In genomic region chr6:138520463-138520862, GRCh38 we compare ENCODE assay signal across 10 cellular contexts. TPM values are rescaled to one million over a fixed set of nuclear protein-coding genes. Genes with fewer than 3 reads are reported as not detected.
DNase-seq lines count a peak whose midpoint lies in the region; ATAC-seq and TF ChIP-seq lines count a peak whose summit lies in the region.
"Had no signal": no experiment of that assay in that cellular context is flagged by ENCODE, and none has a peak within 500 bp of the region (broad histone marks: within the 10 kb centered on the region; RNA-seq: fewer than 3 reads in every experiment).

No MANE protein-coding gene starts in this region.

- POLR2A ChIA-PET in RWPE1 (lab: Yijun Ruan, JAX; ENCODE audit: low non-redundant PET) = no interaction called here

- H2BK12ac ChIP-seq in H9 (ENCODE audit: insufficient read length, low read depth, low read length) = no peak overlapping the region

- 46 to 56% methylated on average over 3 of the region's 3 CpGs for WGBS in gastroesophageal sphincter (ENCODE audit: low coverage in 1 of 2), 2 donors
- 46% methylated on average over 3 of the region's 3 CpGs; no CpG with 5 or more reads in 1 of the 2 donors for WGBS in transverse colon (ENCODE audit: low coverage in 1 of 2), 2 donors
- WGBS in H9 (ENCODE audit: extremely low coverage, insufficient read length, low lambda C conversion rate) = no CpG with 5 or more reads among the region's 3 CpGs

- TF ChIP-seq POLR2A in gastroesophageal sphincter (IDR thresholded peaks at IDR 0.05) (no peak), transverse colon (IDR thresholded peaks at IDR 0.05) (no peak)

- no peak overlapping the region for H3K4ac ChIP-seq in H9 (ENCODE audit: low read depth, low read length)

- no peak overlapping the region for H4K91ac ChIP-seq in H9 (ENCODE audit: insufficient read length, low read depth, low read length)

- no peaks in the 10 kb centered on the region for H4K20me1 ChIP-seq in H9 (ENCODE audit: control insufficient read depth, insufficient read depth, insufficient read length)

- CTCF ChIA-PET in activated CD8-positive, alpha-beta memory T cell treated with anti-CD3 and anti-CD28 coated beads, Interleukin-2, amount 10 ng/mL, durations not matched to agents 7 days and 5 days (lab: Charles Lee) = interaction anchor here (0.6 to 5.1 kb wide), 15 partner anchors 10 to 407 kb away, joined by 3 to 18 read pairs (median 5); partner anchors contain the start of gene HEBP2
- CTCF ChIA-PET in RWPE1 (lab: Yijun Ruan, JAX) = interaction anchor here (0.6 kb wide), 1 partner anchor 437 kb away, joined by 3 read pairs; no protein-coding TSS in a partner anchor

- H3K9me3 ChIP-seq in gastroesophageal sphincter (peaks cover 0 to 4% (median 0%) of the 10 kb centered on the region in 3 donors), transverse colon (no peaks in the 10 kb centered on the region), H9 (ENCODE audit: control insufficient read depth, low read depth, low read length) (no peaks in the 10 kb centered on the region)
- H3K9me3 ChIP-seq: ovary had no signal

- H2BK15ac ChIP-seq in H9 (ENCODE audit: low read depth, low read length) = no peak overlapping the region

- no peaks in the 10 kb centered on the region for H3K36me3 Mint-ChIP-seq in activated CD8-positive, alpha-beta memory T cell treated with anti-CD3 and anti-CD28 coated beads, Interleukin-2, amount 10 ng/mL, durations not matched to agents 7 days and 5 days
- H3K36me3 Mint-ChIP-seq in H9 (ENCODE audit: insufficient read depth in 1 of 3, low read depth in 3 of 3) = peaks cover 7 to 10% (median 9%) of the 10 kb centered on the region in 3 experiments

- H3K79me1 ChIP-seq in H9 (ENCODE audit: insufficient read depth, low read depth, low read length, poor library complexity, severe bottlenecking) = no peaks in the 10 kb centered on the region

- H3K27me3 ChIP-seq in gastroesophageal sphincter = no peaks in the 10 kb centered on the region
- no peaks in the 10 kb centered on the region for H3K27me3 ChIP-seq in transverse colon
- H3K27me3 ChIP-seq in H9 (ENCODE audit: insufficient read depth, low read length) = no peaks in the 10 kb centered on the region
- H3K27me3 ChIP-seq: ovary had no signal

- no peak overlapping the region for H4K5ac ChIP-seq in H9 (ENCODE audit: insufficient read length, low read depth, low read length)

- H3K4me1 ChIP-seq in gastroesophageal sphincter (no peaks in the 10 kb centered on the region), transverse colon (peaks cover 0 to 13% (median 0%) of the 10 kb centered on the region in 4 donors), H9 (ENCODE audit: insufficient read depth, low read length) (no peaks in the 10 kb centered on the region; the same call in 1 of the 2 replicates)

- H4K8ac ChIP-seq in H9 (replicated peaks; ENCODE audit: insufficient read length, low read depth, low read length) = no peak overlapping the region

- H2AK5ac ChIP-seq in H9 (ENCODE audit: insufficient read length, low read length) = no peak overlapping the region

- H2BK120ac ChIP-seq in H9 (ENCODE audit: low read depth, low read length, poor library complexity, severe bottlenecking) = no peak overlapping the region

- H3T11ph ChIP-seq in H9 (ENCODE audit: low read length) = no peak overlapping the region

- no peak overlapping the region for H2AFZ ChIP-seq in H9 (ENCODE audit: low read length)

- intact Hi-C loops in transverse colon (cut with DNase I; ENCODE audit: low total_unique reads) = no loop called here

- no peaks in the 10 kb centered on the region for H3K23me2 ChIP-seq in H9 (ENCODE audit: insufficient read length, low read depth, low read length, poor library complexity, severe bottlenecking)

- TF ChIP-seq EP300 in gastroesophageal sphincter (IDR thresholded peaks at IDR 0.05) = no peak
- TF ChIP-seq EP300 in transverse colon (IDR thresholded peaks at IDR 0.05; ENCODE audit: low read depth) = no peak

- TF ChIP-seq CTCF in RWPE1 (conservative IDR thresholded peaks at IDR 0.05; ENCODE audit: low read depth) (peak; percentile 30), gastroesophageal sphincter (IDR thresholded peaks at IDR 0.05) (peak; percentile 27 to 54 (median 50)), transverse colon (IDR thresholded peaks at IDR 0.05) (peak; percentile 39 to 55 (median 49)), H9 (conservative IDR thresholded peaks at IDR 0.05) (no peak; the same call in 1 of the 3 replicates)

- no peak overlapping the region for H3K56ac ChIP-seq in H9 (ENCODE audit: insufficient read length, low read depth, low read length)

- H3K23ac ChIP-seq in H9 (ENCODE audit: insufficient read length, low read depth, low read length) = no peak overlapping the region

- H3K27me3 Mint-ChIP-seq in activated CD8-positive, alpha-beta memory T cell treated with anti-CD3 and anti-CD28 coated beads, Interleukin-2, amount 10 ng/mL, durations not matched to agents 7 days and 5 days = peaks cover 12% of the 10 kb centered on the region
- no peaks in the 10 kb centered on the region for H3K27me3 Mint-ChIP-seq in H9 (ENCODE audit: low read depth)

- no peak overlapping the region for H3K27ac ChIP-seq in RWPE1
- no peak overlapping the region for H3K27ac ChIP-seq in gastroesophageal sphincter
- H3K27ac ChIP-seq in transverse colon = no peak overlapping the region
- no peak overlapping the region for H3K27ac ChIP-seq in H9 (ENCODE audit: insufficient read length, low read depth, low read length)
- H3K27ac ChIP-seq: ovary had no signal

- H3K9me3 Mint-ChIP-seq in activated CD8-positive, alpha-beta memory T cell treated with anti-CD3 and anti-CD28 coated beads, Interleukin-2, amount 10 ng/mL, durations not matched to agents 7 days and 5 days (ENCODE audit: low read depth) = no peaks in the 10 kb centered on the region
- H3K9me3 Mint-ChIP-seq in H9 = peaks cover 8 to 9% of the 10 kb centered on the region in 2 experiments; a peak in 4 of 5 replicates

- H3K79me2 ChIP-seq in H9 (ENCODE audit: insufficient read depth, low read length) = no peaks in the 10 kb centered on the region

- in situ Hi-C loops in transverse colon (cut with MboI; ENCODE audit: low pct_ligation_motif_present in 1 of 4, low pct_unique_long_range_greater_than_20kb in 1 of 4, low sequenced_read_pairs in 3 of 4) = loop anchor here in 2 of 4 donors (10.0 to 25.0 kb wide), 2 partner anchors 406 to 408 kb away; partner anchors contain the start of gene PERP (in 1 of the 2)

- no peak overlapping the region for H3K4me2 ChIP-seq in H9 (ENCODE audit: insufficient read depth, insufficient read length, low read length)

- H3K4me3 ChIP-seq in gastroesophageal sphincter (no peak overlapping the region), transverse colon (no peak overlapping the region)
- H3K4me3 ChIP-seq: ovary had no signal

- H3K4me1 Mint-ChIP-seq in activated CD8-positive, alpha-beta memory T cell treated with anti-CD3 and anti-CD28 coated beads, Interleukin-2, amount 10 ng/mL, durations not matched to agents 7 days and 5 days = peaks cover 17% of the 10 kb centered on the region
- H3K4me1 Mint-ChIP-seq in H9 = peaks cover 28 to 32% of the 10 kb centered on the region in 2 experiments

- no peak for DNase-seq in activated CD8-positive, alpha-beta memory T cell treated with anti-CD3 and anti-CD28 coated beads, Interleukin-2, amount 10 ng/mL, durations not matched to agents 7 days and 5 days
- DNase-seq in activated CD8-positive, alpha-beta memory T cell treated with anti-CD3 and anti-CD28 coated beads, Interleukin-2, amount 50 U/mL, for 4 hours = no peak
- DNase-seq in RWPE1 (ENCODE audit: low spot score) (peak; percentile 13), transverse colon (no peak), H9 (no peak)
- DNase-seq: cortex of kidney, ovary had no signal

- H3K4me3 Mint-ChIP-seq in activated CD8-positive, alpha-beta memory T cell treated with anti-CD3 and anti-CD28 coated beads, Interleukin-2, amount 10 ng/mL, durations not matched to agents 7 days and 5 days = no peak overlapping the region
- no peak overlapping the region for H3K4me3 Mint-ChIP-seq in H9

- H3K14ac ChIP-seq in H9 (ENCODE audit: insufficient read depth, low read length) = no peak overlapping the region

- H2BK5ac ChIP-seq in H9 (ENCODE audit: insufficient read length, low read length) = no peak overlapping the region

- H3K36me3 ChIP-seq in gastroesophageal sphincter = no peaks in the 10 kb centered on the region
- no peaks in the 10 kb centered on the region for H3K36me3 ChIP-seq in transverse colon
- H3K36me3 ChIP-seq: ovary had no signal

- peak; percentile 38 for ATAC-seq in activated CD8-positive, alpha-beta memory T cell treated with anti-CD3 and anti-CD28 coated beads, Interleukin-2, amount 10 ng/mL, durations not matched to agents 7 days and 5 days
- ATAC-seq in gastroesophageal sphincter = no peak
- ATAC-seq in HG03354 (IDR thresholded peaks at IDR 0.05; ENCODE audit: poor library complexity, severe bottlenecking, unreplicated experiment) = no peak
- ATAC-seq in HG03097 (IDR thresholded peaks at IDR 0.05; ENCODE audit: low FRiP score, unreplicated experiment) = no peak

- no peak overlapping the region for H3K27ac Mint-ChIP-seq in activated CD8-positive, alpha-beta memory T cell treated with anti-CD3 and anti-CD28 coated beads, Interleukin-2, amount 10 ng/mL, durations not matched to agents 7 days and 5 days
- H3K27ac Mint-ChIP-seq in H9 = no peak overlapping the region; a peak in 1 of 7 replicates

- no peak overlapping the region for H3K18ac ChIP-seq in H9 (ENCODE audit: insufficient read length, low read depth, low read length)

- H3K9ac ChIP-seq in H9 (ENCODE audit: extremely low read depth, insufficient read length, low read length) = no peak overlapping the region

- no peak overlapping the region for H2BK20ac ChIP-seq in H9 (ENCODE audit: low read depth, low read length, poor library complexity, severe bottlenecking)

RNA-seq across cellular contexts. Expression of gene NHSL1, which starts 21.2 kb away (rescaled TPM):
- total RNA-seq in activated CD8-positive, alpha-beta memory T cell treated with anti-CD3 and anti-CD28 coated beads, Interleukin-2, amount 10 ng/mL, durations not matched to agents 7 days and 5 days = under 1 TPM; 0.20 to 0.35 TPM
- total RNA-seq in gastroesophageal sphincter (1 to 10 TPM; 5.7 to 9.3 (median 7.9) TPM), transverse colon (100 to 1,000 TPM in 2 of 4 donors, 10 to 100 TPM in 2; 73.2 to 117 (median 98.0) TPM), H9 (2021) (28.7 and 30.8 TPM in 2 replicates)

Comparison
In these comparisons a context has a peak if more than half of its experiments do, and no peak if none do; other contexts are left out.
1. RNA of gene NHSL1, which starts 21.2 kb away (total RNA-seq): 73.2 to 117 TPM in transverse colon, 28.7 to 30.8 TPM in H9 and 5.7 to 9.3 TPM in gastroesophageal sphincter; 0.20 to 0.35 TPM in activated CD8-positive, alpha-beta memory T cell treated with anti-CD3 and anti-CD28 coated beads, Interleukin-2, amount 10 ng/mL, durations not matched to agents 7 days and 5 days; every median in the first group is over 4 times any median in the second.